40 cellular contexts compared by ENCODE assay signal in genomic region chr5:140973550-140973949, GRCh38. TPM values are rescaled to one million over a fixed set of nuclear protein-coding genes. Genes with fewer than 3 reads are reported as not detected.
"Had no signal": no experiment of that assay in that cellular context is flagged by ENCODE, and none has a peak within 500 bp of the region (broad histone marks: within the 10 kb centered on the region; RNA-seq: fewer than 3 reads in every experiment).

No MANE protein-coding gene starts in this region.

- H3K27ac Mint-ChIP-seq: activated CD4-positive, alpha-beta memory T cell treated with anti-CD3 and anti-CD28 coated beads for 36 hours; activated CD4-positive, alpha-beta T cell treated with anti-CD3 and anti-CD28 coated beads for 36 hours; activated CD4-positive, alpha-beta T cell treated with anti-CD3 and anti-CD28 coated beads, Interleukin-2, amount 10 ng/mL, durations not matched to agents 24 days and 14 days; activated CD8-positive, alpha-beta memory T cell treated with anti-CD3 and anti-CD28 coated beads, Interleukin-2, amount 10 ng/mL, durations not matched to agents 7 days and 5 days; activated CD8-positive, alpha-beta T cell treated with anti-CD3 and anti-CD28 coated beads, Interleukin-2, amount 10 ng/mL, durations not matched to agents 7 days and 5 days; activated naive CD4-positive, alpha-beta T cell treated with anti-CD3 and anti-CD28 coated beads for 36 hours; activated naive CD4-positive, alpha-beta T cell treated with anti-CD3 and anti-CD28 coated beads, Interleukin-2, amount 50 U/mL, for 24 hours; activated naive CD8-positive, alpha-beta T cell treated with anti-CD3 and anti-CD28 coated beads for 36 hours; activated naive CD8-positive, alpha-beta T cell treated with anti-CD3 and anti-CD28 coated beads, Interleukin-2, amount 50 U/mL, for 24 hours; activated T-helper 1 cell treated with anti-CD3 and anti-CD28 coated beads, Interleukin-12 subunit alpha, Interleukin-12 subunit beta, Interleukin-2, Interleukin-4 antibody, amounts not matched to agents 30 ng/mL and 10 ng/mL and 1 ng/mL, durations not matched to agents 14 hours and 24 hours and 36 hours; activated T-helper 2 cell treated with anti-CD3 and anti-CD28 coated beads, Interferon-gamma antibody, Interleukin-2, Interleukin-4, amounts not matched to agents 10 μg/mL and 5 μg/mL and 100 μg/mL, durations not matched to agents 14 hours and 24 hours and 36 hours; effector memory CD8-positive, alpha-beta T cell; T-helper 17 cell; T-helper 2 cell treated with Interferon-gamma antibody and Interleukin-4, amounts not matched to agents 5 μg/mL and 100 μg/mL, for 36 hours had no signal

- H3K36me3 Mint-ChIP-seq: activated CD4-positive, alpha-beta memory T cell treated with anti-CD3 and anti-CD28 coated beads for 36 hours; activated CD8-positive, alpha-beta memory T cell treated with anti-CD3 and anti-CD28 coated beads, Interleukin-2, amount 10 ng/mL, durations not matched to agents 7 days and 5 days; activated naive CD4-positive, alpha-beta T cell treated with anti-CD3 and anti-CD28 coated beads, Interleukin-2, amount 50 U/mL, for 24 hours; activated naive CD8-positive, alpha-beta T cell treated with anti-CD3 and anti-CD28 coated beads for 36 hours had no signal

- ATAC-seq: activated CD4-positive, alpha-beta T cell treated with anti-CD3 and anti-CD28 coated beads for 36 hours; activated CD8-positive, alpha-beta memory T cell treated with anti-CD3 and anti-CD28 coated beads, Interleukin-2, amount 10 ng/mL, durations not matched to agents 7 days and 5 days; activated CD8-positive, alpha-beta T cell treated with anti-CD3 and anti-CD28 coated beads, Interleukin-2, amount 10 ng/mL, durations not matched to agents 7 days and 5 days; activated naive CD8-positive, alpha-beta T cell treated with anti-CD3 and anti-CD28 coated beads, Interleukin-2, amount 50 U/mL, for 24 hours; body of pancreas; effector memory CD8-positive, alpha-beta T cell; foreskin keratinocyte; gastrocnemius medialis; heart left ventricle; T-helper 17 cell had no signal

- H3K27me3 Mint-ChIP-seq: activated CD4-positive, alpha-beta T cell treated with anti-CD3 and anti-CD28 coated beads, Interleukin-2, amount 10 ng/mL, durations not matched to agents 24 days and 14 days; activated CD8-positive, alpha-beta memory T cell treated with anti-CD3 and anti-CD28 coated beads, Interleukin-2, amount 10 ng/mL, durations not matched to agents 7 days and 5 days; activated naive CD8-positive, alpha-beta T cell treated with anti-CD3 and anti-CD28 coated beads for 36 hours had no signal

- H3K9me3 Mint-ChIP-seq: activated CD4-positive, alpha-beta memory T cell treated with anti-CD3 and anti-CD28 coated beads for 36 hours; activated CD4-positive, alpha-beta T cell treated with anti-CD3 and anti-CD28 coated beads, Interleukin-2, amount 10 ng/mL, durations not matched to agents 24 days and 14 days; activated naive CD4-positive, alpha-beta T cell treated with anti-CD3 and anti-CD28 coated beads for 36 hours; activated naive CD4-positive, alpha-beta T cell treated with anti-CD3 and anti-CD28 coated beads, Interleukin-2, amount 50 U/mL, for 24 hours; activated naive CD8-positive, alpha-beta T cell treated with anti-CD3 and anti-CD28 coated beads for 36 hours; activated naive CD8-positive, alpha-beta T cell treated with anti-CD3 and anti-CD28 coated beads, Interleukin-2, amount 50 U/mL, for 24 hours; activated T-helper 1 cell treated with anti-CD3 and anti-CD28 coated beads, Interleukin-12 subunit alpha, Interleukin-12 subunit beta, Interleukin-2, Interleukin-4 antibody, amounts not matched to agents 30 ng/mL and 10 ng/mL and 1 ng/mL, durations not matched to agents 14 hours and 24 hours and 36 hours; activated T-helper 2 cell treated with anti-CD3 and anti-CD28 coated beads, Interferon-gamma antibody, Interleukin-2, Interleukin-4, amounts not matched to agents 10 μg/mL and 5 μg/mL and 100 μg/mL, durations not matched to agents 14 hours and 24 hours and 36 hours; T-helper 2 cell treated with Interferon-gamma antibody and Interleukin-4, amounts not matched to agents 5 μg/mL and 100 μg/mL, for 36 hours had no signal

- H3K36me3 ChIP-seq: adrenal gland, breast epithelium, cardiac muscle cell, esophagus muscularis mucosa, gastrocnemius medialis, heart left ventricle, WERI-Rb-1 had no signal

- H3K9me3 ChIP-seq: adrenal gland, body of pancreas, breast epithelium, esophagus muscularis mucosa, gastrocnemius medialis, heart left ventricle had no signal

- H3K27me3 ChIP-seq: adrenal gland, body of pancreas, breast epithelium, esophagus muscularis mucosa, foreskin keratinocyte, gastrocnemius medialis had no signal

- H3K4me3 ChIP-seq: adrenal gland, body of pancreas, breast epithelium, cardiac muscle cell, esophagus muscularis mucosa, gastrocnemius medialis, heart left ventricle had no signal

- DNase-seq: activated CD4-positive, alpha-beta memory T cell treated with anti-CD3 and anti-CD28 coated beads for 36 hours; activated CD4-positive, alpha-beta T cell treated with anti-CD3 and anti-CD28 coated beads for 36 hours; activated CD4-positive, alpha-beta T cell treated with anti-CD3 and anti-CD28 coated beads, Interleukin-2, amount 10 ng/mL, durations not matched to agents 24 days and 14 days; activated CD4-positive, CD25-positive, alpha-beta regulatory T cell; activated CD4-positive, CD25-positive, alpha-beta regulatory T cell treated with anti-CD3 and anti-CD28 coated beads, Interleukin-2, amount 50 U/mL, for 72 hours; activated CD8-positive, alpha-beta memory T cell treated with anti-CD3 and anti-CD28 coated beads, Interleukin-2, amount 10 ng/mL, durations not matched to agents 7 days and 5 days; activated CD8-positive, alpha-beta memory T cell treated with anti-CD3 and anti-CD28 coated beads, Interleukin-2, amount 50 U/mL, for 4 hours; activated CD8-positive, alpha-beta T cell treated with anti-CD3 and anti-CD28 coated beads, Interleukin-2, amount 10 ng/mL, durations not matched to agents 7 days and 5 days; activated effector memory CD4-positive, alpha-beta T cell treated with anti-CD3 and anti-CD28 coated beads, Interleukin-2, amount 50 U/mL, for 16 hours; activated naive CD4-positive, alpha-beta T cell treated with anti-CD3 and anti-CD28 coated beads for 36 hours; activated naive CD8-positive, alpha-beta T cell treated with anti-CD3 and anti-CD28 coated beads for 36 hours; activated naive CD8-positive, alpha-beta T cell treated with anti-CD3 and anti-CD28 coated beads, Interleukin-2, amount 50 U/mL, for 24 hours; activated T-cell treated with anti-CD3 and anti-CD28 coated beads, Interleukin-2, amount 50 U/mL, for 1 hour; activated T-cell treated with anti-CD3 and anti-CD28 coated beads, Interleukin-2, amount 50 U/mL, for 48 hours; adrenal gland; amygdala; aorta; body of pancreas; central memory CD4-positive, alpha-beta T cell; cortex of kidney; dermis blood vessel endothelial cell; effector CD4-positive, alpha-beta T cell; effector memory CD8-positive, alpha-beta T cell; erythroblast; foreskin keratinocyte; gastrocnemius medialis; glutamatergic neuron; heart left ventricle; T-helper 1 cell; T-helper 17 cell; T1000; WERI-Rb-1 had no signal

- H3K27ac ChIP-seq: adrenal gland, body of pancreas, breast epithelium, cardiac muscle cell, esophagus muscularis mucosa, foreskin keratinocyte, gastrocnemius medialis, heart left ventricle, WERI-Rb-1 had no signal

- H3K4me1 Mint-ChIP-seq: activated CD4-positive, alpha-beta T cell treated with anti-CD3 and anti-CD28 coated beads for 36 hours; activated CD4-positive, alpha-beta T cell treated with anti-CD3 and anti-CD28 coated beads, Interleukin-2, amount 10 ng/mL, durations not matched to agents 24 days and 14 days; activated CD8-positive, alpha-beta memory T cell treated with anti-CD3 and anti-CD28 coated beads, Interleukin-2, amount 10 ng/mL, durations not matched to agents 7 days and 5 days; activated naive CD4-positive, alpha-beta T cell treated with anti-CD3 and anti-CD28 coated beads, Interleukin-2, amount 50 U/mL, for 24 hours; activated naive CD8-positive, alpha-beta T cell treated with anti-CD3 and anti-CD28 coated beads for 36 hours; activated naive CD8-positive, alpha-beta T cell treated with anti-CD3 and anti-CD28 coated beads, Interleukin-2, amount 50 U/mL, for 24 hours had no signal

- H3K4me1 ChIP-seq: body of pancreas, breast epithelium, foreskin keratinocyte, gastrocnemius medialis, heart left ventricle had no signal

- H3K4me3 Mint-ChIP-seq: activated CD4-positive, alpha-beta memory T cell treated with anti-CD3 and anti-CD28 coated beads for 36 hours; activated CD4-positive, alpha-beta T cell treated with anti-CD3 and anti-CD28 coated beads for 36 hours; activated CD4-positive, alpha-beta T cell treated with anti-CD3 and anti-CD28 coated beads, Interleukin-2, amount 10 ng/mL, durations not matched to agents 24 days and 14 days; activated CD8-positive, alpha-beta memory T cell treated with anti-CD3 and anti-CD28 coated beads, Interleukin-2, amount 10 ng/mL, durations not matched to agents 7 days and 5 days; activated CD8-positive, alpha-beta T cell treated with anti-CD3 and anti-CD28 coated beads, Interleukin-2, amount 10 ng/mL, durations not matched to agents 7 days and 5 days; activated naive CD4-positive, alpha-beta T cell treated with anti-CD3 and anti-CD28 coated beads for 36 hours; activated naive CD4-positive, alpha-beta T cell treated with anti-CD3 and anti-CD28 coated beads, Interleukin-2, amount 50 U/mL, for 24 hours; activated naive CD8-positive, alpha-beta T cell treated with anti-CD3 and anti-CD28 coated beads for 36 hours; activated naive CD8-positive, alpha-beta T cell treated with anti-CD3 and anti-CD28 coated beads, Interleukin-2, amount 50 U/mL, for 24 hours; activated T-helper 1 cell treated with anti-CD3 and anti-CD28 coated beads, Interleukin-12 subunit alpha, Interleukin-12 subunit beta, Interleukin-2, Interleukin-4 antibody, amounts not matched to agents 30 ng/mL and 10 ng/mL and 1 ng/mL, durations not matched to agents 14 hours and 24 hours and 36 hours; effector memory CD8-positive, alpha-beta T cell; T-helper 17 cell; T-helper 2 cell treated with Interferon-gamma antibody and Interleukin-4, amounts not matched to agents 5 μg/mL and 100 μg/mL, for 36 hours had no signal

RNA-seq across cellular contexts. Expression of gene PCDHAC2, which starts 7.3 kb away (rescaled TPM):
- total RNA-seq: activated CD4-positive, alpha-beta memory T cell treated with anti-CD3 and anti-CD28 coated beads for 36 hours; activated CD4-positive, alpha-beta T cell treated with anti-CD3 and anti-CD28 coated beads for 36 hours; activated CD4-positive, alpha-beta T cell treated with anti-CD3 and anti-CD28 coated beads, Interleukin-2, amount 10 ng/mL, durations not matched to agents 24 days and 14 days; activated CD8-positive, alpha-beta memory T cell treated with anti-CD3 and anti-CD28 coated beads for 36 hours; activated CD8-positive, alpha-beta memory T cell treated with anti-CD3 and anti-CD28 coated beads, Interleukin-2, amount 10 ng/mL, durations not matched to agents 7 days and 5 days; activated CD8-positive, alpha-beta T cell treated with anti-CD3 and anti-CD28 coated beads, Interleukin-2, amount 10 ng/mL, durations not matched to agents 7 days and 5 days; activated naive CD4-positive, alpha-beta T cell treated with anti-CD3 and anti-CD28 coated beads for 36 hours; activated naive CD8-positive, alpha-beta T cell treated with anti-CD3 and anti-CD28 coated beads for 36 hours; activated T-helper 1 cell treated with anti-CD3 and anti-CD28 coated beads, Interleukin-12 subunit alpha, Interleukin-12 subunit beta, Interleukin-2, Interleukin-4 antibody, amounts not matched to agents 30 ng/mL and 10 ng/mL and 1 ng/mL, durations not matched to agents 14 hours and 24 hours and 36 hours; activated T-helper 2 cell treated with anti-CD3 and anti-CD28 coated beads, Interferon-gamma antibody, Interleukin-2, Interleukin-4, amounts not matched to agents 10 μg/mL and 5 μg/mL and 100 μg/mL, durations not matched to agents 14 hours and 24 hours and 36 hours; T-helper 17 cell had no signal

RNA-seq across cellular contexts. Expression of gene PCDHAC1, which starts 47.5 kb away (rescaled TPM):
- total RNA-seq: activated CD4-positive, alpha-beta memory T cell treated with anti-CD3 and anti-CD28 coated beads for 36 hours; activated CD4-positive, alpha-beta T cell treated with anti-CD3 and anti-CD28 coated beads for 36 hours; activated CD4-positive, alpha-beta T cell treated with anti-CD3 and anti-CD28 coated beads, Interleukin-2, amount 10 ng/mL, durations not matched to agents 24 days and 14 days; activated CD8-positive, alpha-beta memory T cell treated with anti-CD3 and anti-CD28 coated beads for 36 hours; activated CD8-positive, alpha-beta memory T cell treated with anti-CD3 and anti-CD28 coated beads, Interleukin-2, amount 10 ng/mL, durations not matched to agents 7 days and 5 days; activated CD8-positive, alpha-beta T cell treated with anti-CD3 and anti-CD28 coated beads, Interleukin-2, amount 10 ng/mL, durations not matched to agents 7 days and 5 days; activated naive CD4-positive, alpha-beta T cell treated with anti-CD3 and anti-CD28 coated beads for 36 hours; activated naive CD8-positive, alpha-beta T cell treated with anti-CD3 and anti-CD28 coated beads for 36 hours; activated T-helper 1 cell treated with anti-CD3 and anti-CD28 coated beads, Interleukin-12 subunit alpha, Interleukin-12 subunit beta, Interleukin-2, Interleukin-4 antibody, amounts not matched to agents 30 ng/mL and 10 ng/mL and 1 ng/mL, durations not matched to agents 14 hours and 24 hours and 36 hours; activated T-helper 2 cell treated with anti-CD3 and anti-CD28 coated beads, Interferon-gamma antibody, Interleukin-2, Interleukin-4, amounts not matched to agents 10 μg/mL and 5 μg/mL and 100 μg/mL, durations not matched to agents 14 hours and 24 hours and 36 hours; T-helper 17 cell had no signal
- polyA plus RNA-seq: aorta, heart left ventricle had no signal
